19 cellular contexts compared by ENCODE assay signal in genomic region chr9:108834959-108835696, GRCh38. TPM values are rescaled to one million over a fixed set of nuclear protein-coding genes. Genes with fewer than 3 reads are reported as not detected.
DNase-seq lines count a peak whose midpoint lies in the region; ATAC-seq and TF ChIP-seq lines count a peak whose summit lies in the region.
"Had no signal": no experiment of that assay in that cellular context is flagged by ENCODE, and none has a peak within 500 bp of the region (broad histone marks: within the 10 kb centered on the region; RNA-seq: fewer than 3 reads in every experiment).

No MANE protein-coding gene starts in this region.

- peak; percentile 58 for ATAC-seq in HG02610 (IDR thresholded peaks at IDR 0.05; ENCODE audit: unreplicated experiment)
- peak; percentile 28 for ATAC-seq in activated B cell treated with CpG ODN at 0.5 μM for 24 hours (ENCODE audit: low read depth)
- ATAC-seq: activated CD4-positive, alpha-beta T cell treated with anti-CD3 and anti-CD28 coated beads for 36 hours had no signal

- H3K4me3 ChIP-seq in left ventricle myocardium inferior, result no peak overlapping the region
- H3K4me3 ChIP-seq: adrenal gland had no signal

- no peaks in the 10 kb centered on the region for H3K9me3 Mint-ChIP-seq in activated B cell treated with CpG ODN at 0.5 μM for 24 hours

- H3K27me3 Mint-ChIP-seq in activated B cell treated with CpG ODN at 0.5 μM for 24 hours, result no peaks in the 10 kb centered on the region
- H3K27me3 Mint-ChIP-seq: activated CD4-positive, alpha-beta T cell treated with anti-CD3 and anti-CD28 coated beads for 36 hours had no signal

- H3K36me3 Mint-ChIP-seq in activated B cell treated with CpG ODN at 0.5 μM for 24 hours (ENCODE audit: low read depth), result no peaks in the 10 kb centered on the region

- no peaks in the 10 kb centered on the region for H3K27me3 ChIP-seq in left ventricle myocardium inferior (ENCODE audit: low read depth)
- H3K27me3 ChIP-seq: adrenal gland had no signal

- POLR2A ChIA-PET in activated B cell treated with CpG ODN at 0.5 μM for 24 hours (lab: Charles Lee), result no interaction called here

- no peaks in the 10 kb centered on the region for H3K36me3 ChIP-seq in left ventricle myocardium inferior
- H3K36me3 ChIP-seq: adrenal gland had no signal

- H3K4me1 Mint-ChIP-seq in activated B cell treated with CpG ODN at 0.5 μM for 24 hours, result peaks cover 20% of the 10 kb centered on the region

- peak overlapping the region; percentile 2 for H3K4me3 Mint-ChIP-seq in activated B cell treated with CpG ODN at 0.5 μM for 24 hours
- H3K4me3 Mint-ChIP-seq: activated CD4-positive, alpha-beta T cell treated with anti-CD3 and anti-CD28 coated beads for 36 hours; naive thymus-derived CD4-positive, alpha-beta T cell had no signal

- intact Hi-C loops in activated B cell treated with CpG ODN at 0.5 μM for 24 hours (cut with micrococcal nuclease) (no loop called here), left ventricle myocardium inferior (cut with micrococcal nuclease) (no loop called here)

- H3K4me1 ChIP-seq in left ventricle myocardium inferior, result peaks cover 8% of the 10 kb centered on the region
- H3K4me1 ChIP-seq: adrenal gland had no signal

- no peak for TF ChIP-seq CTCF in activated B cell treated with CpG ODN at 0.5 μM for 24 hours (IDR thresholded peaks at IDR 0.05)
- TF ChIP-seq CTCF in GM20000 (IDR thresholded peaks at IDR 0.05; ENCODE audit: extremely low read depth, missing control alignments), result no peak
- TF ChIP-seq CTCF in left ventricle myocardium inferior (IDR thresholded peaks at IDR 0.05; ENCODE audit: borderline replicate concordance), result no peak

- H3K27ac ChIP-seq in left ventricle myocardium inferior (replicated peaks), result no peak overlapping the region
- H3K27ac ChIP-seq: adrenal gland, KMS-11 had no signal

- H3K9me3 ChIP-seq in left ventricle myocardium inferior (replicated peaks), result no peaks in the 10 kb centered on the region
- H3K9me3 ChIP-seq: adrenal gland, SK-N-SH had no signal

- CTCF ChIA-PET in activated B cell treated with CpG ODN at 0.5 μM for 24 hours (lab: Charles Lee), result no interaction called here

- no peak overlapping the region for H3K27ac Mint-ChIP-seq in activated B cell treated with CpG ODN at 0.5 μM for 24 hours
- H3K27ac Mint-ChIP-seq: activated CD4-positive, alpha-beta T cell treated with anti-CD3 and anti-CD28 coated beads for 36 hours; naive thymus-derived CD4-positive, alpha-beta T cell had no signal

- peak; percentile 28 to 85 for DNase-seq in NOMO-1 (lab: John Stamatoyannopoulos, UW; ENCODE audit: unreplicated experiment in 2 of 2)
- DNase-seq in activated B cell treated with CpG ODN at 0.5 μM for 24 hours, result no peak
- DNase-seq in pons (ENCODE audit: low spot score), result peak; percentile 20
- no peak for DNase-seq in GM20000 (ENCODE audit: low spot score)
- no peak for DNase-seq in activated effector memory CD4-positive, alpha-beta T cell treated with Interleukin-2 at 50 U/mL for 16 hours
- DNase-seq in left ventricle myocardium inferior, result no peak
- DNase-seq: activated CD4-positive, alpha-beta T cell treated with anti-CD3 and anti-CD28 coated beads for 36 hours; activated T-cell treated with anti-CD3 and anti-CD28 coated beads, Interleukin-2, amount 50 U/mL, for 1 hour; adrenal gland; DMS53; hippocampal formation; naive thymus-derived CD4-positive, alpha-beta T cell; NCI-H2081; NCI-H82; SK-N-SH; stimulated activated CD4-positive, alpha-beta T cell treated with anti-CD3 and anti-CD28 coated beads, Interleukin-4, amount 100 ng/mL, for 24 hours had no signal

RNA-seq across cellular contexts. Expression of gene ACTL7B, which starts 20.7 kb away (rescaled TPM):
- total RNA-seq in activated B cell treated with CpG ODN at 0.5 μM for 24 hours, result 0.16 TPM in 1 of 2 replicates, not detected in the other
- not detected for total RNA-seq in left ventricle myocardium inferior
- total RNA-seq: activated CD4-positive, alpha-beta T cell treated with anti-CD3 and anti-CD28 coated beads for 36 hours had no signal

RNA-seq across cellular contexts. Expression of gene ACTL7A, which starts 26.9 kb away (rescaled TPM):
- total RNA-seq in activated B cell treated with CpG ODN at 0.5 μM for 24 hours, result not detected in 2 replicates
- total RNA-seq in left ventricle myocardium inferior, result not detected
- total RNA-seq: activated CD4-positive, alpha-beta T cell treated with anti-CD3 and anti-CD28 coated beads for 36 hours; adrenal gland; naive thymus-derived CD4-positive, alpha-beta T cell; ureter had no signal

Comparison
In these comparisons a context has a peak if more than half of its experiments do, and no peak if none do; other contexts are left out.
1. DNase-seq: peak in NOMO-1 (2 of 2) and pons (single experiment); none in activated B cell treated with CpG ODN at 0.5 μM for 24 hours (single experiment), GM20000 (single experiment), activated effector memory CD4-positive, alpha-beta T cell treated with Interleukin-2 at 50 U/mL for 16 hours (single experiment) and left ventricle myocardium inferior (single experiment).